ENCODE assay signal across 15 cellular contexts in genomic region chr3:4678320-4678719, GRCh38.
DNase-seq lines count a peak whose midpoint lies in the region; ATAC-seq and TF ChIP-seq lines count a peak whose summit lies in the region.
"Had no signal": no experiment of that assay in that cellular context is flagged by ENCODE, and none has a peak within 500 bp of the region (broad histone marks: within the 10 kb centered on the region; RNA-seq: fewer than 3 reads in every experiment).

No MANE protein-coding gene starts in this region.

- no peaks in the 10 kb centered on the region for H3K27me3 Mint-ChIP-seq in activated T-cell treated with anti-CD3 and anti-CD28 coated beads, Interleukin-2, amount 50 U/mL, for 72 hours (ENCODE audit: low read depth)
- H3K27me3 Mint-ChIP-seq in activated T-cell treated with anti-CD3 and anti-CD28 coated beads, Interleukin-2, amount 50 U/mL, for 24 hours: no peaks in the 10 kb centered on the region
- no peaks in the 10 kb centered on the region for H3K27me3 Mint-ChIP-seq in effector memory CD8-positive, alpha-beta T cell
- H3K27me3 Mint-ChIP-seq: CD4-positive, alpha-beta T cell had no signal

- DNase-seq in activated T-cell treated with anti-CD3 and anti-CD28 coated beads, Interleukin-2, amount 50 U/mL, for 72 hours: no peak
- no peak for DNase-seq in activated T-cell treated with anti-CD3 and anti-CD28 coated beads, Interleukin-2, amount 50 U/mL, for 24 hours
- DNase-seq in effector memory CD8-positive, alpha-beta T cell: no peak
- DNase-seq in mesenchymal stem cell (no peak), epidermal melanocyte (ENCODE audit: insufficient read length, low spot score) (no peak), ecto neural progenitor cell (ENCODE audit: low spot score) (no peak), uterus (no peak)
- DNase-seq in stimulated activated naive CD8-positive, alpha-beta T cell treated with anti-CD3 and anti-CD28 coated beads, Interleukin-15, Interleukin-2, amounts not matched to agents 100 U/mL and 50 U/mL, for 24 hours: no peak
- DNase-seq: 8988T; Calu3; CD4-positive, alpha-beta T cell; DMS 273 treated with DMSO at 0.1 percent for 48 hours; H7 had no signal

- H3K36me3 Mint-ChIP-seq in activated T-cell treated with anti-CD3 and anti-CD28 coated beads, Interleukin-2, amount 50 U/mL, for 72 hours (ENCODE audit: insufficient read depth in 2 of 2): peaks cover 2 to 21% of the 10 kb centered on the region in 2 donors
- peaks cover 92% of the 10 kb centered on the region for H3K36me3 Mint-ChIP-seq in activated T-cell treated with anti-CD3 and anti-CD28 coated beads, Interleukin-2, amount 50 U/mL, for 24 hours (ENCODE audit: low read depth)
- H3K36me3 Mint-ChIP-seq in effector memory CD8-positive, alpha-beta T cell (ENCODE audit: insufficient read depth): peaks cover 25% of the 10 kb centered on the region

- no peak overlapping the region for H3K14ac ChIP-seq in mesenchymal stem cell (ENCODE audit: low read length in 2 of 2)

- H4K91ac ChIP-seq in mesenchymal stem cell (ENCODE audit: low read length): no peak overlapping the region

- TF ChIP-seq CTCF in uterus (IDR thresholded peaks at IDR 0.05): no peak

- H3K9ac ChIP-seq in mesenchymal stem cell (ENCODE audit: low read length): no peak overlapping the region
- H3K9ac ChIP-seq: BLaER1 treated with 17β-estradiol and CSF1 and Interleukin-3, amounts not matched to agents 10 nM and 100 nM had no signal

- H3K4me2 ChIP-seq in mesenchymal stem cell (ENCODE audit: low read length, poor library complexity, severe bottlenecking): no peak overlapping the region
- H3K4me2 ChIP-seq: BLaER1 treated with 17β-estradiol and CSF1 and Interleukin-3, amounts not matched to agents 10 nM and 100 nM; GM23338 had no signal

- H3K36me3 ChIP-seq in mesenchymal stem cell (ENCODE audit: control insufficient read depth in 1 of 2, insufficient read depth in 2 of 2, low read depth in 1 of 2, low read length in 2 of 2) (no peaks in the 10 kb centered on the region), uterus (no peaks in the 10 kb centered on the region)

- WGBS in mesenchymal stem cell: 88% methylated on average over 10 of the region's 10 CpGs

- no peak overlapping the region for H3K27ac ChIP-seq in mesenchymal stem cell (ENCODE audit: low read length, poor library complexity, severe bottlenecking)
- H3K27ac ChIP-seq in uterus: peak overlapping the region in 1 of 2 donors; percentile 62
- H3K27ac ChIP-seq: BLaER1 treated with 17β-estradiol and CSF1 and Interleukin-3, amounts not matched to agents 10 nM and 100 nM had no signal

- no peak overlapping the region for H3K4me3 Mint-ChIP-seq in activated T-cell treated with anti-CD3 and anti-CD28 coated beads, Interleukin-2, amount 50 U/mL, for 72 hours
- H3K4me3 Mint-ChIP-seq in activated T-cell treated with anti-CD3 and anti-CD28 coated beads, Interleukin-2, amount 50 U/mL, for 24 hours: no peak overlapping the region
- H3K4me3 Mint-ChIP-seq in effector memory CD8-positive, alpha-beta T cell: no peak overlapping the region
- H3K4me3 Mint-ChIP-seq: CD4-positive, alpha-beta T cell; GM23338 had no signal

- no peaks in the 10 kb centered on the region for H3K9me3 Mint-ChIP-seq in activated T-cell treated with anti-CD3 and anti-CD28 coated beads, Interleukin-2, amount 50 U/mL, for 72 hours
- H3K9me3 Mint-ChIP-seq in activated T-cell treated with anti-CD3 and anti-CD28 coated beads, Interleukin-2, amount 50 U/mL, for 24 hours: no peaks in the 10 kb centered on the region
- no peaks in the 10 kb centered on the region for H3K9me3 Mint-ChIP-seq in effector memory CD8-positive, alpha-beta T cell
- H3K9me3 Mint-ChIP-seq: CD4-positive, alpha-beta T cell; GM23338 had no signal

- H4K8ac ChIP-seq in mesenchymal stem cell (ENCODE audit: low read length): no peak overlapping the region

- no peaks in the 10 kb centered on the region for H3K79me1 ChIP-seq in mesenchymal stem cell (replicated peaks; ENCODE audit: low read length, poor library complexity, severe bottlenecking)

- H2BK12ac ChIP-seq in mesenchymal stem cell (ENCODE audit: low read length in 2 of 2): no peak overlapping the region

- H3K4me1 ChIP-seq in mesenchymal stem cell (ENCODE audit: control insufficient read depth, insufficient read depth, low read depth, low read length): no peaks in the 10 kb centered on the region
- no peaks in the 10 kb centered on the region for H3K4me1 ChIP-seq in uterus

- H3K4ac ChIP-seq in mesenchymal stem cell (ENCODE audit: low read depth in 1 of 2, low read length in 2 of 2): no peak overlapping the region

- no peak overlapping the region for H2BK5ac ChIP-seq in mesenchymal stem cell (ENCODE audit: low read depth, low read length, poor library complexity, severe bottlenecking)

- H3K4me3 ChIP-seq in mesenchymal stem cell (ENCODE audit: insufficient read depth in 1 of 2, low read depth in 1 of 2, low read length in 2 of 2) (no peak overlapping the region), uterus (no peak overlapping the region)
- H3K4me3 ChIP-seq: BLaER1 treated with 17β-estradiol and CSF1 and Interleukin-3, amounts not matched to agents 10 nM and 100 nM; GM23338 had no signal

- H2BK120ac ChIP-seq in mesenchymal stem cell (ENCODE audit: low read depth, low read length): no peak overlapping the region

- no peak overlapping the region for H2BK15ac ChIP-seq in mesenchymal stem cell (ENCODE audit: low read depth, poor library complexity, severe bottlenecking)

- peak overlapping the region; percentile 4 for H2AK5ac ChIP-seq in mesenchymal stem cell (ENCODE audit: low read length, severe bottlenecking)

- TF ChIP-seq POLR2A in uterus (IDR thresholded peaks at IDR 0.05): no peak

- peak; percentile 21 to 50 for ATAC-seq in activated T-cell treated with anti-CD3 and anti-CD28 coated beads, Interleukin-2, amount 50 U/mL, for 72 hours (replicated peaks in 1 of 2)
- ATAC-seq in effector memory CD8-positive, alpha-beta T cell (replicated peaks): no peak
- peak; percentile 79 for ATAC-seq in stimulated activated naive CD8-positive, alpha-beta T cell treated with anti-CD3 and anti-CD28 coated beads, Interleukin-15, Interleukin-2, amounts not matched to agents 100 U/mL and 50 U/mL, for 24 hours
- ATAC-seq: GM23338 had no signal

- H3K27me3 ChIP-seq in mesenchymal stem cell (ENCODE audit: control insufficient read depth in 1 of 2, insufficient read depth in 1 of 2, low read length in 2 of 2): no peaks in the 10 kb centered on the region
- H3K27me3 ChIP-seq in uterus: no peaks in the 10 kb centered on the region
- H3K27me3 ChIP-seq: BLaER1 treated with 17β-estradiol and CSF1 and Interleukin-3, amounts not matched to agents 10 nM and 100 nM had no signal

- H3K4me1 Mint-ChIP-seq in activated T-cell treated with anti-CD3 and anti-CD28 coated beads, Interleukin-2, amount 50 U/mL, for 72 hours (ENCODE audit: low read depth): peaks cover 9% of the 10 kb centered on the region
- no peaks in the 10 kb centered on the region for H3K4me1 Mint-ChIP-seq in activated T-cell treated with anti-CD3 and anti-CD28 coated beads, Interleukin-2, amount 50 U/mL, for 24 hours (ENCODE audit: low read depth)
- peaks cover 0 to 1% of the 10 kb centered on the region in 2 donors for H3K4me1 Mint-ChIP-seq in effector memory CD8-positive, alpha-beta T cell (ENCODE audit: low read depth in 2 of 2)

- intact Hi-C loops in uterus (cut with DNase I; ENCODE audit: low total_unique reads): no loop called here

- H3K9me3 ChIP-seq in mesenchymal stem cell (ENCODE audit: control insufficient read depth, low read length): no peaks in the 10 kb centered on the region
- H3K9me3 ChIP-seq in uterus: no peaks in the 10 kb centered on the region
- H3K9me3 ChIP-seq: BLaER1 treated with 17β-estradiol and CSF1 and Interleukin-3, amounts not matched to agents 10 nM and 100 nM had no signal

- H3K27ac Mint-ChIP-seq in activated T-cell treated with anti-CD3 and anti-CD28 coated beads, Interleukin-2, amount 50 U/mL, for 72 hours: no peak overlapping the region
- H3K27ac Mint-ChIP-seq in activated T-cell treated with anti-CD3 and anti-CD28 coated beads, Interleukin-2, amount 50 U/mL, for 24 hours: no peak overlapping the region
- H3K27ac Mint-ChIP-seq in effector memory CD8-positive, alpha-beta T cell: peak overlapping the region; percentile 36 to 62
- H3K27ac Mint-ChIP-seq: CD4-positive, alpha-beta T cell; GM23338 had no signal

- no peak overlapping the region for H3K23ac ChIP-seq in mesenchymal stem cell (ENCODE audit: low read length in 2 of 2)

- H3K18ac ChIP-seq in mesenchymal stem cell (ENCODE audit: low read depth in 1 of 2, low read length in 2 of 2): no peak overlapping the region

- H2AFZ ChIP-seq in mesenchymal stem cell (ENCODE audit: low read depth, low read length): no peak overlapping the region
- H2AFZ ChIP-seq: GM23338 had no signal

Comparison
In these comparisons a context has a peak if more than half of its experiments do, and no peak if none do; other contexts are left out.
1. H3K27ac Mint-ChIP-seq: peak in effector memory CD8-positive, alpha-beta T cell (2 of 2); none in activated T-cell treated with anti-CD3 and anti-CD28 coated beads, Interleukin-2, amount 50 U/mL, for 72 hours (single experiment) and activated T-cell treated with anti-CD3 and anti-CD28 coated beads, Interleukin-2, amount 50 U/mL, for 24 hours (single experiment).